Comparison of ENCODE assay signal across 11 cellular contexts in the genomic region with DNA sequence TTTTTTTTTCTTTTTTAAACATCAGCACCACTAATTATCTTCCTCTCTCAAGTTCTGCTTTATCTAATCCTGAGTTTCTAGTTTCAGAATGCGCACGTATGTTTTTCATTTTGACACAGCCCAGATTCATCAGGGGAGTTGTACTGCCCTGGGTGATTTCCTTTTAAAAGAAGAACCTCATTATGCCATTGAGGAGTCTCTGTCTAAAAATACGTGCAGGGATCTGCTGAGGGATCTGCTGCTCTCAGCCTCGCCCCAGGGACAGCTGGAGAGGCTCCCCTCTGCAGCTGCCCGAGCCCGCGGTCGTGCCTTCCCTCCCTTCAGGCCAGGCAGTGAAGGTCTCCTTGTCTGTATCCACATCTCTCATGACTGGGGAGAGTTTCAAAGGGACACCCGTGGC.
A peak's percentile ranks its signal among the peaks of the same experiment; 100 is the strongest.
DNase-seq lines count a peak whose midpoint lies in the region; ATAC-seq, FAIRE-seq and TF ChIP-seq lines count a peak whose summit lies in the region.
"Had no signal": no experiment of that assay in that cellular context is flagged by ENCODE, and none has a peak within 500 bp of the region (broad histone marks: within the 10 kb centered on the region; RNA-seq: fewer than 3 reads in every experiment).

No MANE protein-coding gene starts in this region.

- H3K4me1 ChIP-seq in GM12878 (ENCODE audit: control insufficient read depth, insufficient read depth, low read length) (peaks cover 12% of the 10 kb centered on the region), tibial artery (peaks cover 0 to 5% (median 0%) of the 10 kb centered on the region in 4 donors), ovary (ENCODE audit: insufficient read depth) (no peaks in the 10 kb centered on the region), aorta (ENCODE audit: control insufficient read depth in 1 of 2, insufficient read depth in 2 of 2, low read length in 2 of 2) (no peaks in the 10 kb centered on the region)

- DNase-seq in GM13976 (ENCODE audit: low spot score) (peak; percentile 68), GM12878 (ENCODE audit: low read depth, low spot score) (peak; percentile 75), tibial artery (no peak), ovary (no peak), aorta (no peak), WERI-Rb-1 (no peak)
- DNase-seq: activated T-cell treated with anti-CD3 and anti-CD28 coated beads, Interleukin-2, amount 50 U/mL, for 1 hour; EL; left colon had no signal

- peak overlapping the region; percentile 4; the same call in 1 of the 2 replicates for H3K4me3 ChIP-seq in GM12878
- H3K4me3 ChIP-seq in tibial artery, result no peak overlapping the region
- H3K4me3 ChIP-seq in ovary, result no peak overlapping the region
- no peak overlapping the region for H3K4me3 ChIP-seq in aorta (ENCODE audit: low read length in 2 of 2)
- no peak overlapping the region for H3K4me3 ChIP-seq in WERI-Rb-1 (ENCODE audit: low read depth, low read length)

- 2% methylated on average over 9 of the region's 9 CpGs for WGBS in GM12878 (ENCODE audit: insufficient coverage, insufficient replicate concordance, low lambda C conversion rate, missing lambda C conversion rate)
- WGBS in ovary, 3 donors, result 77 to 90% (median 84%) methylated on average over 9 of the region's 9 CpGs
- 86 to 90% methylated on average over 9 of the region's 9 CpGs for WGBS in aorta, 2 donors

- H4K20me1 ChIP-seq in GM12878 (ENCODE audit: control insufficient read depth, insufficient read depth), result no peaks in the 10 kb centered on the region

- no peaks in the 10 kb centered on the region; the same call in 2 of the 3 replicates for H3K9me3 ChIP-seq in GM12878 (replicated peaks; ENCODE audit: control insufficient read depth, insufficient read depth, low read length)
- H3K9me3 ChIP-seq in tibial artery, result no peaks in the 10 kb centered on the region
- H3K9me3 ChIP-seq in ovary, result no peaks in the 10 kb centered on the region
- no peaks in the 10 kb centered on the region for H3K9me3 ChIP-seq in aorta (ENCODE audit: control insufficient read depth, low read length)
- no peaks in the 10 kb centered on the region for H3K9me3 ChIP-seq in WERI-Rb-1 (ENCODE audit: severe bottlenecking)

- peak; percentile 52 for ATAC-seq in GM19324 (IDR thresholded peaks at IDR 0.05; ENCODE audit: low FRiP score, unreplicated experiment)
- peak; percentile 80 for ATAC-seq in HG03045 (IDR thresholded peaks at IDR 0.05; ENCODE audit: unreplicated experiment)
- peak; percentile 92 for ATAC-seq in GM12878
- no peak for ATAC-seq in aorta (ENCODE audit: low FRiP score)
- ATAC-seq: left colon had no signal

- TF ChIP-seq POLR2A in GM12878 (IDR thresholded peaks at IDR 0.05; ENCODE audit: low read depth, low read length) (no peak), ovary (IDR thresholded peaks at IDR 0.05) (no peak)

- CTCF ChIA-PET in GM12878 (lab: Yijun Ruan, JAX), result interaction anchor here (0.6 to 2.9 kb wide), 9 partner anchors 12 to 750 kb away, joined by 3 to 16 read pairs (median 3); no protein-coding TSS in a partner anchor

- no peaks in the 10 kb centered on the region for H3K79me2 ChIP-seq in GM12878 (ENCODE audit: control insufficient read depth, insufficient read depth, low read length)

- H3K27me3 ChIP-seq in GM12878 (replicated peaks in 1 of 2; ENCODE audit: control insufficient read depth in 2 of 2, insufficient read depth in 2 of 2, low read length in 1 of 2), result no peaks in the 10 kb centered on the region; a peak in 1 of 4 replicates
- H3K27me3 ChIP-seq in tibial artery, result no peaks in the 10 kb centered on the region
- no peaks in the 10 kb centered on the region for H3K27me3 ChIP-seq in ovary
- H3K27me3 ChIP-seq in aorta (ENCODE audit: control insufficient read depth in 1 of 2, insufficient read depth in 2 of 2, low read length in 1 of 2), result no peaks in the 10 kb centered on the region
- H3K27me3 ChIP-seq in WERI-Rb-1 (ENCODE audit: insufficient read depth, low read depth, severe bottlenecking), result no peaks in the 10 kb centered on the region

- H3K27ac ChIP-seq in GM12878 (ENCODE audit: control insufficient read depth, insufficient read depth) (no peak overlapping the region), tibial artery (no peak overlapping the region), ovary (no peak overlapping the region), aorta (ENCODE audit: low read depth in 1 of 2, low read length in 2 of 2) (no peak overlapping the region), WERI-Rb-1 (no peak overlapping the region)

- TF ChIP-seq EP300 in GM12878 (IDR thresholded peaks at IDR 0.05; ENCODE audit: borderline replicate concordance in 1 of 2, control insufficient read depth in 1 of 2, low read depth in 2 of 2, low read length in 2 of 2) (peak; percentile 97 to 98), ovary (IDR thresholded peaks at IDR 0.05) (no peak)

- in situ Hi-C loops in GM13976 (cut with MboI; ENCODE audit: low sequenced_read_pairs, unreplicated experiment), result no loop called here
- in situ Hi-C loops in GM12878 (cut with MboI), result no loop called here

- H3K4me2 ChIP-seq in GM12878 (ENCODE audit: control insufficient read depth, insufficient read depth), result peak overlapping the region; percentile 68

- BruUV-seq in GM12878 (replicated peaks; lab: Mats Ljungman, UMichigan), result no TSS peak

- no peaks in the 10 kb centered on the region; a peak in 1 of 4 replicates for H3K36me3 ChIP-seq in GM12878 (ENCODE audit: control insufficient read depth in 2 of 2, insufficient read depth in 2 of 2, low read length in 1 of 2)
- peaks cover 0 to 4% (median 0%) of the 10 kb centered on the region in 3 donors for H3K36me3 ChIP-seq in tibial artery
- H3K36me3 ChIP-seq in ovary, result no peaks in the 10 kb centered on the region
- H3K36me3 ChIP-seq in aorta (ENCODE audit: control insufficient read depth in 1 of 2, insufficient read depth in 2 of 2, low read length in 1 of 2), result peaks cover 2% of the 10 kb centered on the region in 2 donors
- H3K36me3 ChIP-seq in WERI-Rb-1, result no peaks in the 10 kb centered on the region

- TF ChIP-seq CTCF in GM13976 (IDR thresholded peaks at IDR 0.05; ENCODE audit: borderline replicate concordance, control extremely low read depth, extremely low read depth, insufficient read depth, missing control alignments), result no peak
- no peak for TF ChIP-seq CTCF in GM12878 (IDR thresholded peaks at IDR 0.05 in 2 of 3, conservative IDR thresholded peaks at IDR 0.05 in 1 of 3; ENCODE audit: control insufficient read depth in 2 of 3, extremely low read depth in 1 of 3, insufficient read depth in 1 of 3, low read depth in 3 of 3, low read length in 3 of 3)
- TF ChIP-seq CTCF in tibial artery (IDR thresholded peaks at IDR 0.05), result no peak
- no peak for TF ChIP-seq CTCF in ovary (IDR thresholded peaks at IDR 0.05)
- no peak for TF ChIP-seq CTCF in WERI-Rb-1 (IDR thresholded peaks at IDR 0.05; ENCODE audit: low read depth, low read length)

- FAIRE-seq in GM12878 (lab: Jason Lieb, UNC), result peak; percentile 92

- no peak overlapping the region for H2AFZ ChIP-seq in GM12878 (ENCODE audit: control insufficient read depth, low read depth, low read length)

- intact Hi-C loops in GM12878 (cut with micrococcal nuclease; ENCODE audit: unreplicated experiment), result loop anchor here (2.0 to 5.0 kb wide), 2 partner anchors 107 to 308 kb away; no protein-coding TSS in a partner anchor
- intact Hi-C loops in tibial artery (cut with DNase I; ENCODE audit: low total_unique reads), result no loop called here
- intact Hi-C loops in ovary (cut with DNase I), result no loop called here
- intact Hi-C loops in aorta (cut with DNase I), result no loop called here

- RAD21 ChIA-PET in GM12878 (lab: Charles Lee; ENCODE audit: unreplicated experiment), result interaction anchor here (1.0 to 2.1 kb wide), 8 partner anchors 103 to 750 kb away, joined by 3 to 10 read pairs (median 4); partner anchors contain the start of gene ENC1

- no peak for TF ChIP-seq RAD21 in GM12878 (IDR thresholded peaks at IDR 0.05; ENCODE audit: insufficient read depth, low read depth, low read length)

- POLR2A ChIA-PET in GM12878 (lab: Charles Lee), result interaction anchor here (0.5 to 0.7 kb wide), 4 partner anchors 208 to 323 kb away, joined by 3 to 5 read pairs (median 4); no protein-coding TSS in a partner anchor

- SMC1A ChIA-PET in GM12878 (lab: Charles Lee; ENCODE audit: uncharacterized antibody, unreplicated experiment), result interaction anchor here (0.8 to 2.3 kb wide), 9 partner anchors 13 to 735 kb away, joined by 4 to 7 read pairs (median 4); no protein-coding TSS in a partner anchor

- H3K9ac ChIP-seq in GM12878 (ENCODE audit: control insufficient read depth, insufficient read depth, low read length), result no peak overlapping the region

TF ChIP-seq in GM12878, 131 proteins besides CTCF, POLR2A, EP300 and RAD21 (continues in another document):
- no peak for TF ChIP-seq ZBTB4 (CRISPR knock-in tag; IDR thresholded peaks at IDR 0.05)
- no peak for TF ChIP-seq SUZ12 (IDR thresholded peaks at IDR 0.05; ENCODE audit: unreplicated experiment)
- TF ChIP-seq PML (IDR thresholded peaks at IDR 0.05; ENCODE audit: low read length), result no peak
- peak; percentile 96 for TF ChIP-seq IKZF2 (IDR thresholded peaks at IDR 0.05)
- peak; percentile 81 for TF ChIP-seq ATF7 (IDR thresholded peaks at IDR 0.05; ENCODE audit: low read depth)
- peak; percentile 91 for TF ChIP-seq BMI1 (IDR thresholded peaks at IDR 0.05; ENCODE audit: borderline replicate concordance)

Comparison
In these comparisons a context has a peak if more than half of its experiments do, and no peak if none do; other contexts are left out.
1. DNase-seq: peak in GM13976 (single experiment) and GM12878 (single experiment); none in tibial artery (0 of 2), ovary (0 of 5), aorta (0 of 2) and WERI-Rb-1 (single experiment).